In genomic region chr13:37326319-37326718, GRCh38 we compare ENCODE assay signal across 19 cellular contexts.
"Had no signal": no experiment of that assay in that cellular context is flagged by ENCODE, and none has a peak within 500 bp of the region (broad histone marks: within the 10 kb centered on the region; RNA-seq: fewer than 3 reads in every experiment).

No MANE protein-coding gene starts in this region.

- H3K4me3 ChIP-seq: colonic mucosa, lower lobe of right lung had no signal

- DNase-seq: activated CD4-positive, alpha-beta T cell treated with anti-CD3 and anti-CD28 coated beads, Interleukin-2, amount 50 U/mL, for 4 hours; activated CD4-positive, CD25-positive, alpha-beta regulatory T cell treated with anti-CD3 and anti-CD28 coated beads, Interleukin-2, amount 50 U/mL, for 72 hours; activated naive CD4-positive, alpha-beta T cell treated with anti-CD3 and anti-CD28 coated beads for 36 hours; activated naive CD8-positive, alpha-beta T cell treated with anti-CD3 and anti-CD28 coated beads, Interleukin-2, amount 50 U/mL, for 24 hours; activated T-cell treated with anti-CD3 and anti-CD28 coated beads for 4 hours; caudate nucleus; colonic mucosa; foreskin melanocyte; left colon; lower lobe of right lung; naive thymus-derived CD8-positive, alpha-beta T cell; posterior cingulate gyrus; stimulated activated CD4-positive, alpha-beta T cell treated with anti-CD3 and anti-CD28 coated beads, Interleukin-4, amount 100 ng/mL, for 4 hours; stimulated activated CD8-positive, alpha-beta memory T cell treated with anti-CD3 and anti-CD28 coated beads, Interleukin-4, amount 100 ng/mL, for 48 hours; stimulated activated naive CD8-positive, alpha-beta T cell treated with anti-CD3 and anti-CD28 coated beads, Interleukin-15, Interleukin-2, amounts not matched to agents 100 U/mL and 50 U/mL, for 24 hours; T-helper 1 cell; T1000 had no signal

- H3K9me3 ChIP-seq: colonic mucosa, lower lobe of right lung had no signal

- H3K27ac ChIP-seq: colonic mucosa, lower lobe of right lung had no signal

- H3K36me3 Mint-ChIP-seq: type B pancreatic cell had no signal

- H3K4me1 Mint-ChIP-seq: activated naive CD8-positive, alpha-beta T cell treated with anti-CD3 and anti-CD28 coated beads, Interleukin-2, amount 50 U/mL, for 24 hours; naive thymus-derived CD8-positive, alpha-beta T cell had no signal

- H3K4me3 Mint-ChIP-seq: activated naive CD4-positive, alpha-beta T cell treated with anti-CD3 and anti-CD28 coated beads for 36 hours; activated naive CD8-positive, alpha-beta T cell treated with anti-CD3 and anti-CD28 coated beads, Interleukin-2, amount 50 U/mL, for 24 hours; naive thymus-derived CD8-positive, alpha-beta T cell; type B pancreatic cell had no signal

- H3K36me3 ChIP-seq: colonic mucosa, lower lobe of right lung had no signal

- H3K27me3 ChIP-seq: colonic mucosa had no signal

- H3K4me1 ChIP-seq: colonic mucosa, lower lobe of right lung had no signal

- H3K27ac Mint-ChIP-seq: activated naive CD4-positive, alpha-beta T cell treated with anti-CD3 and anti-CD28 coated beads for 36 hours; activated naive CD8-positive, alpha-beta T cell treated with anti-CD3 and anti-CD28 coated beads, Interleukin-2, amount 50 U/mL, for 24 hours; activated T-helper 2 cell treated with anti-CD3 and anti-CD28 coated beads, Interferon-gamma antibody, Interleukin-2, Interleukin-4, amounts not matched to agents 10 μg/mL and 5 μg/mL and 100 μg/mL, durations not matched to agents 14 hours and 24 hours and 36 hours; naive thymus-derived CD8-positive, alpha-beta T cell; type B pancreatic cell had no signal

- ATAC-seq: activated naive CD8-positive, alpha-beta T cell treated with anti-CD3 and anti-CD28 coated beads, Interleukin-2, amount 50 U/mL, for 24 hours; left colon; lower lobe of right lung; naive thymus-derived CD8-positive, alpha-beta T cell; stimulated activated naive CD8-positive, alpha-beta T cell treated with anti-CD3 and anti-CD28 coated beads, Interleukin-15, Interleukin-2, amounts not matched to agents 100 U/mL and 50 U/mL, for 24 hours had no signal
